ENCODE assay signal across 21 cellular contexts in the genomic region with DNA sequence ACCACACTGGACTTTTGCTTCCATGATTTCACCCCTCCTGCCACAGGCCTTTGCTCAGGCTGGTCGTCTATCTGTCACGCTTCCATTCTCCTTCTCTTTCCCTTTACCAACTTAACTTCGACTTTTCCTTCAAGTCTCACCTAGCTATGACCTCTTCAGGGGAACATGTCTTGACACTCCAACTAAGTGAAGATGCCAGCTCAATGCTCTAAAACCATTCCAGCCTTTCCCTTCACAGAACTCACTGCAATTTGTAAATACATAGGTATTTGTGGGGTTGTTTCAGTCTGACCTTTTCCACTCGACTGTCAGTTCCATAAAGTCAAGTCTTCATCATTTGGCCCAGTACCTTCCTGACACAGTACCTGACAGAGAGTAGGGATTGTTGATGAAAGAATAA.
"Had no signal": no experiment of that assay in that cellular context is flagged by ENCODE, and none has a peak within 500 bp of the region (broad histone marks: within the 10 kb centered on the region; RNA-seq: fewer than 3 reads in every experiment).

No MANE protein-coding gene starts in this region.

- H3K4me1 ChIP-seq: colonic mucosa, gastrocnemius medialis, left lung, lower lobe of right lung had no signal

- H3K27me3 ChIP-seq: colonic mucosa, gastrocnemius medialis, left lung had no signal

- H3K4me3 ChIP-seq: colonic mucosa, gastrocnemius medialis, heart right ventricle, left lung, lower lobe of right lung had no signal

- H3K36me3 ChIP-seq: colonic mucosa, gastrocnemius medialis, heart right ventricle, left lung, lower lobe of right lung had no signal

- H3K9me3 ChIP-seq: colonic mucosa, gastrocnemius medialis, heart right ventricle, left lung, lower lobe of right lung had no signal

- H3K27ac ChIP-seq: colonic mucosa, gastrocnemius medialis, heart right ventricle, left lung, lower lobe of right lung had no signal

- ATAC-seq: effector memory CD8-positive, alpha-beta T cell; gastrocnemius medialis; heart right ventricle; left cardiac atrium; left lung; left ventricle myocardium superior; lower lobe of right lung; naive thymus-derived CD4-positive, alpha-beta T cell had no signal

- DNase-seq: cerebellar nuclear complex; colonic mucosa; cortex of kidney; effector CD8-positive, alpha-beta T cell; effector memory CD8-positive, alpha-beta T cell; endodermal cell; foreskin melanocyte; gastrocnemius medialis; glutamatergic neuron; head of caudate nucleus; heart right ventricle; hypothalamus; immature natural killer cell; islet precursor cell; left cardiac atrium; left lung; left ventricle myocardium superior; lower lobe of right lung; mesendoderm; midbrain; naive thymus-derived CD4-positive, alpha-beta T cell had no signal
